ENCODE assay signal across 26 cellular contexts in genomic region chr2:237547841-237548416, GRCh38. TPM values are rescaled to one million over a fixed set of nuclear protein-coding genes. Genes with fewer than 3 reads are reported as not detected.
DNase-seq lines count a peak whose midpoint lies in the region; ATAC-seq, FAIRE-seq and TF ChIP-seq lines count a peak whose summit lies in the region.
"Had no signal": no experiment of that assay in that cellular context is flagged by ENCODE, and none has a peak within 500 bp of the region (broad histone marks: within the 10 kb centered on the region; RNA-seq: fewer than 3 reads in every experiment).

No MANE protein-coding gene starts in this region.

- no peak overlapping the region for H2BK12ac ChIP-seq in H9 (ENCODE audit: insufficient read length, low read depth, low read length)

- H3K9me3 Mint-ChIP-seq in H9 = peaks cover 0 to 5% of the 10 kb centered on the region in 2 experiments; a peak in 2 of 5 replicates
- H3K9me3 Mint-ChIP-seq: activated CD4-positive, alpha-beta memory T cell treated with anti-CD3 and anti-CD28 coated beads, Interleukin-2, amount 10 ng/mL, durations not matched to agents 7 days and 5 days; activated T-cell treated with anti-CD3 and anti-CD28 coated beads, Interleukin-2, amount 50 U/mL, for 24 hours had no signal

- FAIRE-seq in urothelium cell line (lab: Jason Lieb, UNC) = no peak
- FAIRE-seq: D721Med, endothelial cell of umbilical vein, frontal cortex, GM12892 had no signal

- peaks cover 4 to 6% (median 5%) of the 10 kb centered on the region in 11 experiments; a peak in 21 of 22 replicates for H3K9me3 ChIP-seq in BLaER1 treated with 17β-estradiol and CSF1 and Interleukin-3, amounts not matched to agents 10 nM and 100 nM (replicated peaks in 1 of 11)
- H3K9me3 ChIP-seq in H9 (ENCODE audit: control insufficient read depth, low read depth, low read length) = peaks cover 4% of the 10 kb centered on the region
- H3K9me3 ChIP-seq in right lobe of liver = no peaks in the 10 kb centered on the region
- no peaks in the 10 kb centered on the region for H3K9me3 ChIP-seq in upper lobe of left lung
- H3K9me3 ChIP-seq: body of pancreas, left ventricle myocardium inferior had no signal

- peak overlapping the region in 2 of 11 experiments; percentile 28 to 45; a peak in 2 of 22 replicates for H3K9ac ChIP-seq in BLaER1 treated with 17β-estradiol and CSF1 and Interleukin-3, amounts not matched to agents 10 nM and 100 nM
- H3K9ac ChIP-seq in H9 (ENCODE audit: extremely low read depth, insufficient read length, low read length) = no peak overlapping the region
- H3K9ac ChIP-seq: parathyroid adenoma had no signal

- H3K36me3 Mint-ChIP-seq in H9 (ENCODE audit: insufficient read depth in 1 of 3, low read depth in 3 of 3) = peaks cover 0 to 3% (median 0%) of the 10 kb centered on the region in 3 experiments; a peak in 1 of 7 replicates
- H3K36me3 Mint-ChIP-seq: activated naive CD8-positive, alpha-beta T cell had no signal

- H2BK20ac ChIP-seq in H9 (ENCODE audit: low read depth, low read length, poor library complexity, severe bottlenecking) = no peak overlapping the region

- no peak for TF ChIP-seq EP300 in upper lobe of left lung (IDR thresholded peaks at IDR 0.05)

- no peaks in the 10 kb centered on the region for H3K27me3 ChIP-seq in BLaER1 treated with 17β-estradiol and CSF1 and Interleukin-3, amounts not matched to agents 10 nM and 100 nM
- no peaks in the 10 kb centered on the region for H3K27me3 ChIP-seq in H9 (ENCODE audit: insufficient read depth, low read length)
- H3K27me3 ChIP-seq in right lobe of liver = no peaks in the 10 kb centered on the region
- H3K27me3 ChIP-seq in upper lobe of left lung = no peaks in the 10 kb centered on the region
- H3K27me3 ChIP-seq: body of pancreas had no signal

- H3K23me2 ChIP-seq in H9 (ENCODE audit: insufficient read length, low read depth, low read length, poor library complexity, severe bottlenecking) = no peaks in the 10 kb centered on the region

- H2AK5ac ChIP-seq in H9 (ENCODE audit: insufficient read length, low read length) = no peak overlapping the region

- H3K4me3 ChIP-seq in BLaER1 treated with 17β-estradiol and CSF1 and Interleukin-3, amounts not matched to agents 10 nM and 100 nM = no peak overlapping the region
- no peak overlapping the region for H3K4me3 ChIP-seq in choroid plexus epithelial cell (ENCODE audit: low read depth, low read length)
- H3K4me3 ChIP-seq in right lobe of liver = no peak overlapping the region
- H3K4me3 ChIP-seq in upper lobe of left lung = no peak overlapping the region
- H3K4me3 ChIP-seq: body of pancreas, coronary artery, left ventricle myocardium inferior had no signal

- H3K18ac ChIP-seq in H9 (ENCODE audit: insufficient read length, low read depth, low read length) = no peak overlapping the region

- peak overlapping the region; percentile 42 to 80 (median 63) for H3K4me2 ChIP-seq in BLaER1 treated with 17β-estradiol and CSF1 and Interleukin-3, amounts not matched to agents 10 nM and 100 nM
- H3K4me2 ChIP-seq in H9 (ENCODE audit: insufficient read depth, insufficient read length, low read length) = no peak overlapping the region

- DNase-seq in H9 = peak; percentile 51
- peak; percentile 66 for DNase-seq in choroid plexus epithelial cell (ENCODE audit: low read depth)
- DNase-seq in right lobe of liver = peak; percentile 59 to 88 (median 83)
- DNase-seq in NK-92 treated with Interleukin-12 subunit alpha and Interleukin-12 subunit beta, amount 100 ng/mL, for 24 hours (lab: John Stamatoyannopoulos, UW) = no peak
- DNase-seq in urothelium cell line (ENCODE audit: low spot score) = no peak
- DNase-seq in upper lobe of left lung = no peak
- DNase-seq: activated CD4-positive, alpha-beta memory T cell treated with anti-CD3 and anti-CD28 coated beads, Interleukin-2, amount 10 ng/mL, durations not matched to agents 7 days and 5 days; activated T-cell treated with anti-CD3 and anti-CD28 coated beads, Interleukin-2, amount 50 U/mL, for 24 hours; body of pancreas; left ventricle myocardium inferior; NCI-H1105; SHP77; stimulated activated CD4-positive, alpha-beta T cell treated with anti-CD3 and anti-CD28 coated beads, Interleukin-4, amount 100 ng/mL, for 1 hour had no signal

- H3K4me1 Mint-ChIP-seq in H9 = peaks cover 2% of the 10 kb centered on the region in 2 experiments; a peak in 2 of 4 replicates
- H3K4me1 Mint-ChIP-seq: activated CD4-positive, alpha-beta memory T cell treated with anti-CD3 and anti-CD28 coated beads, Interleukin-2, amount 10 ng/mL, durations not matched to agents 7 days and 5 days had no signal

- H3K27ac Mint-ChIP-seq in H9 = no peak overlapping the region
- H3K27ac Mint-ChIP-seq: activated CD4-positive, alpha-beta memory T cell treated with anti-CD3 and anti-CD28 coated beads, Interleukin-2, amount 10 ng/mL, durations not matched to agents 7 days and 5 days; activated naive CD8-positive, alpha-beta T cell; activated T-cell treated with anti-CD3 and anti-CD28 coated beads, Interleukin-2, amount 50 U/mL, for 24 hours had no signal

- no peak overlapping the region for H3K23ac ChIP-seq in H9 (ENCODE audit: insufficient read length, low read depth, low read length)

- H2BK120ac ChIP-seq in H9 (ENCODE audit: low read depth, low read length, poor library complexity, severe bottlenecking) = no peak overlapping the region

- H3K4ac ChIP-seq in H9 (ENCODE audit: low read depth, low read length) = no peak overlapping the region

- no peak overlapping the region for H2AFZ ChIP-seq in H9 (ENCODE audit: low read length)
- H2AFZ ChIP-seq: parathyroid adenoma had no signal

- H4K20me1 ChIP-seq in BLaER1 treated with 17β-estradiol and CSF1 and Interleukin-3, amounts not matched to agents 10 nM and 100 nM = no peaks in the 10 kb centered on the region
- no peaks in the 10 kb centered on the region for H4K20me1 ChIP-seq in H9 (ENCODE audit: control insufficient read depth, insufficient read depth, insufficient read length)

- no peak overlapping the region for H3K4me3 Mint-ChIP-seq in H9
- H3K4me3 Mint-ChIP-seq: activated CD4-positive, alpha-beta memory T cell treated with anti-CD3 and anti-CD28 coated beads, Interleukin-2, amount 10 ng/mL, durations not matched to agents 7 days and 5 days; activated naive CD8-positive, alpha-beta T cell; activated T-cell treated with anti-CD3 and anti-CD28 coated beads, Interleukin-2, amount 50 U/mL, for 24 hours had no signal

- no CpG with 5 or more reads among the region's 11 CpGs for WGBS in H9 (ENCODE audit: extremely low coverage, insufficient read length, low lambda C conversion rate)
- WGBS in right lobe of liver (ENCODE audit: insufficient coverage, low coverage, low lambda C conversion rate, missing lambda C conversion rate) = 31% methylated on average over 5 of the region's 11 CpGs
- 34 to 42% methylated on average over 9 to 11 of the region's 11 CpGs for WGBS in upper lobe of left lung, 2 donors

- no peak overlapping the region for H4K91ac ChIP-seq in H9 (ENCODE audit: insufficient read length, low read depth, low read length)

- no peak overlapping the region for H4K8ac ChIP-seq in H9 (replicated peaks; ENCODE audit: insufficient read length, low read depth, low read length)

- H3K79me2 ChIP-seq in H9 (ENCODE audit: insufficient read depth, low read length) = no peaks in the 10 kb centered on the region
- H3K79me2 ChIP-seq: parathyroid adenoma had no signal

- TF ChIP-seq POLR2A in right lobe of liver (IDR thresholded peaks at IDR 0.05) (peak; percentile 66), upper lobe of left lung (IDR thresholded peaks at IDR 0.05) (no peak)

- no peak overlapping the region for H4K5ac ChIP-seq in H9 (ENCODE audit: insufficient read length, low read depth, low read length)

- no peaks in the 10 kb centered on the region for H3K36me3 ChIP-seq in BLaER1 treated with 17β-estradiol and CSF1 and Interleukin-3, amounts not matched to agents 10 nM and 100 nM
- H3K36me3 ChIP-seq in right lobe of liver (peaks cover 0 to 7% (median 2%) of the 10 kb centered on the region in 4 donors), upper lobe of left lung (peaks cover 0 to 29% (median 6%) of the 10 kb centered on the region in 4 donors)

- no peaks in the 10 kb centered on the region for H3K79me1 ChIP-seq in H9 (ENCODE audit: insufficient read depth, low read depth, low read length, poor library complexity, severe bottlenecking)

- H3K27me3 Mint-ChIP-seq in H9 (ENCODE audit: low read depth) = peaks cover under 1% of the 10 kb centered on the region
- H3K27me3 Mint-ChIP-seq: activated naive CD8-positive, alpha-beta T cell had no signal

- peak overlapping the region in 4 of 11 experiments; percentile 6 to 55 (median 25); a peak in 4 of 22 replicates for H3K27ac ChIP-seq in BLaER1 treated with 17β-estradiol and CSF1 and Interleukin-3, amounts not matched to agents 10 nM and 100 nM
- H3K27ac ChIP-seq in H9 (ENCODE audit: insufficient read length, low read depth, low read length) = no peak overlapping the region
- peak overlapping the region; percentile 69 to 97 (median 90) for H3K27ac ChIP-seq in right lobe of liver
- H3K27ac ChIP-seq in upper lobe of left lung = peak overlapping the region in 2 of 4 donors; percentile 27 to 54
- H3K27ac ChIP-seq: body of pancreas, coronary artery, left ventricle myocardium inferior, parathyroid adenoma, VCaP had no signal

- no peak overlapping the region for H3K56ac ChIP-seq in H9 (ENCODE audit: insufficient read length, low read depth, low read length)

- ATAC-seq in right lobe of liver (peak; percentile 37 to 50 (median 46)), HG02852 (IDR thresholded peaks at IDR 0.05; ENCODE audit: unreplicated experiment) (no peak), upper lobe of left lung (ENCODE audit: low FRiP score in 2 of 2) (no peak)
- ATAC-seq: body of pancreas had no signal

- peaks cover 22 to 59% (median 48%) of the 10 kb centered on the region in 10 experiments for H3K4me1 ChIP-seq in BLaER1 treated with 17β-estradiol and CSF1 and Interleukin-3, amounts not matched to agents 10 nM and 100 nM
- no peaks in the 10 kb centered on the region; the same call in 1 of the 2 replicates for H3K4me1 ChIP-seq in H9 (ENCODE audit: insufficient read depth, low read length)
- H3K4me1 ChIP-seq in right lobe of liver = peaks cover 0 to 40% (median 20%) of the 10 kb centered on the region in 4 donors
- H3K4me1 ChIP-seq in upper lobe of left lung = peaks cover 6 to 16% (median 8%) of the 10 kb centered on the region in 4 donors
- H3K4me1 ChIP-seq: body of pancreas, left ventricle myocardium inferior, parathyroid adenoma had no signal

- H3T11ph ChIP-seq in H9 (ENCODE audit: low read length) = no peak overlapping the region

- intact Hi-C loops in right lobe of liver (cut with DNase I) = no loop called here

- H3K14ac ChIP-seq in H9 (ENCODE audit: insufficient read depth, low read length) = no peak overlapping the region

- TF ChIP-seq CTCF in H9 (conservative IDR thresholded peaks at IDR 0.05) (no peak), choroid plexus epithelial cell (conservative IDR thresholded peaks at IDR 0.05; ENCODE audit: low read depth, low read length) (no peak), right lobe of liver (IDR thresholded peaks at IDR 0.05) (no peak), upper lobe of left lung (IDR thresholded peaks at IDR 0.05) (no peak)

- no peak overlapping the region for H2BK5ac ChIP-seq in H9 (ENCODE audit: insufficient read length, low read length)

- H2BK15ac ChIP-seq in H9 (ENCODE audit: low read depth, low read length) = no peak overlapping the region

RNA-seq across cellular contexts. Expression of gene PRLH, which starts 18.4 kb away (rescaled TPM):
- total RNA-seq in H9 (2021) (not detected in 2 replicates), right lobe of liver (not detected), upper lobe of left lung (not detected)
- total RNA-seq: activated CD4-positive, alpha-beta memory T cell treated with anti-CD3 and anti-CD28 coated beads, Interleukin-2, amount 10 ng/mL, durations not matched to agents 7 days and 5 days; body of pancreas; endothelial cell of umbilical vein; frontal cortex; left ventricle myocardium inferior; LHCN-M2; subcutaneous adipose tissue; T-helper 1 cell treated with Interleukin-12 subunit alpha and Interleukin-12 subunit beta and Interleukin-4 antibody, amounts not matched to agents 30 ng/mL and 1 ng/mL, for 36 hours had no signal

RNA-seq across cellular contexts. Expression of gene RAB17, which starts 42.6 kb away (rescaled TPM):
- 25.9 and 31.9 TPM in 2 replicates for total RNA-seq in H9 (2021)
- total RNA-seq in right lobe of liver = 100 to 1,000 TPM in 2 of 6 experiments, 10 to 100 TPM in 4; 57.5 to 129 (median 77.9) TPM
- 100 to 1,000 TPM in 2 of 6 donors, 10 to 100 TPM in 4; 44.5 to 262 (median 90.6) TPM for total RNA-seq in upper lobe of left lung
- total RNA-seq: activated CD4-positive, alpha-beta memory T cell treated with anti-CD3 and anti-CD28 coated beads, Interleukin-2, amount 10 ng/mL, durations not matched to agents 7 days and 5 days; T-helper 1 cell treated with Interleukin-12 subunit alpha and Interleukin-12 subunit beta and Interleukin-4 antibody, amounts not matched to agents 30 ng/mL and 1 ng/mL, for 36 hours had no signal

Comparison
In these comparisons a context has a peak if more than half of its experiments do, and no peak if none do; other contexts are left out.
1. DNase-seq: peak in H9 (single experiment), choroid plexus epithelial cell (single experiment) and right lobe of liver (3 of 3); none in NK-92 treated with Interleukin-12 subunit alpha and Interleukin-12 subunit beta, amount 100 ng/mL, for 24 hours (single experiment), urothelium cell line (single experiment) and upper lobe of left lung (0 of 2).
2. ATAC-seq: peak in right lobe of liver (4 of 4); none in HG02852 (single experiment) and upper lobe of left lung (0 of 2).